Comparison of ENCODE assay signal across 10 cellular contexts in the genomic region with DNA sequence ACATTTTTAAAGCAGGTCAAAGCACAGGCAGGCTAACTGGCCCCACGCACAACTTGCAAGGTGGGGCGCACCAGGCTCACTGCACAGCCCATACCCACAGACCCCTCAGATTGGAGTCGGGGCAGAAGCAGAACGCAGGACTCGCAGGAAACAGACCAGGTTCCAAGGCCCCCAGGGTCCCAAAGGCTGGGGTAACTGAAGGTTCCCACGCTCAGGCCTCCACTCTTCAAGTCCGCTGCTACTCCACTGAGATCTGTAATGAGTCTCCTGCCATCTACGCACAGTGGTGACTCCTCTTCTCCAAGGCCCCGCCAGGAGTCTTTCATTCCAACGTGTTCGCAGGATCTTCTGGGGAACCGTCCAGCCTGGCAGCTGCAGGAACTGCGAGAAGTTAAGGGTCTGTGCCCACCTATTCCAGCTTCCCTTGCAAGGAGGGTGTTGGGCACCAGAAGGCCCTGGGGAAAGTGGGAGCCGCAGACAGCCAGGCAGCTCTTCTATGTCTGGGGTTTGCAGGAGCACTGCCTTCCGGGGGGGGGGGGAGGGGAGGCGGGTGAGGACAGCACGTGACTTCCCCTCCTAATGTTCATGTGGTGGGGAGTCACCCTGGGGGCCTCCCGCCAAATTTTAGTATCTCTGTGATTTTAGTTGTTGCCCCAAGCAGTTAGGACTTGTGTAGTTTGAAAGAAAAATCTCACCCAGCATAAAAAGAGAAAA. TPM values are rescaled to one million over a fixed set of nuclear protein-coding genes. Genes with fewer than 3 reads are reported as not detected.
DNase-seq lines count a peak whose midpoint lies in the region; ATAC-seq lines count a peak whose summit lies in the region.
"Had no signal": no experiment of that assay in that cellular context is flagged by ENCODE, and none has a peak within 500 bp of the region (broad histone marks: within the 10 kb centered on the region; RNA-seq: fewer than 3 reads in every experiment).

No MANE protein-coding gene starts in this region.

- CTCF ChIA-PET in activated naive CD4-positive, alpha-beta T cell treated with anti-CD3 and anti-CD28 coated beads, Interleukin-2, amount 10 ng/mL, durations not matched to agents 7 days and 5 days (lab: Charles Lee): interaction anchor here (1.0 to 2.0 kb wide), 3 partner anchors 51 to 68 kb away, joined by 3 to 5 read pairs (median 3); no protein-coding TSS in a partner anchor

- no peak for DNase-seq in activated naive CD4-positive, alpha-beta T cell treated with anti-CD3 and anti-CD28 coated beads, Interleukin-2, amount 10 ng/mL, durations not matched to agents 7 days and 5 days
- DNase-seq in activated naive CD4-positive, alpha-beta T cell treated with anti-CD3 and anti-CD28 coated beads, Interleukin-2, amount 50 U/mL, for 16 hours: no peak
- peak; percentile 45 for DNase-seq in activated T-cell treated with anti-CD3 and anti-CD28 coated beads, Interleukin-2, amount 50 U/mL, for 24 hours
- no peak for DNase-seq in NCI-H774 (lab: John Stamatoyannopoulos, UW)
- no peak for DNase-seq in sciatic nerve (ENCODE audit: low spot score)
- DNase-seq: NCI-H2171 treated with DMSO at 0.1 percent for 48 hours had no signal

- no peak overlapping the region for H3K9ac ChIP-seq in iPS-15b (ENCODE audit: low read depth, low read length)

- H3K4me3 ChIP-seq in iPS-15b (ENCODE audit: low read depth, low read length) (peak overlapping the region; percentile 79), thymus (ENCODE audit: low read length) (no peak overlapping the region)

- H3K4me1 ChIP-seq in iPS-15b (ENCODE audit: control insufficient read depth, insufficient read depth, low read length) (peaks cover 9% of the 10 kb centered on the region), thymus (ENCODE audit: control insufficient read depth, insufficient read depth, low read length) (peaks cover 29% of the 10 kb centered on the region)

- no peaks in the 10 kb centered on the region for H3K9me3 ChIP-seq in iPS-15b (ENCODE audit: control insufficient read depth, insufficient read depth, low read length)
- H3K9me3 ChIP-seq in thymus (ENCODE audit: control insufficient read depth): no peaks in the 10 kb centered on the region
- H3K9me3 ChIP-seq: vagina had no signal

- no peaks in the 10 kb centered on the region for H3K27me3 ChIP-seq in iPS-15b (ENCODE audit: control insufficient read depth, insufficient read depth, low read length)
- no peaks in the 10 kb centered on the region for H3K27me3 ChIP-seq in thymus (ENCODE audit: control insufficient read depth, insufficient read depth)
- H3K27me3 ChIP-seq: vagina had no signal

- H3K36me3 ChIP-seq in iPS-15b (ENCODE audit: control insufficient read depth, insufficient read depth, low read length) (no peaks in the 10 kb centered on the region), thymus (ENCODE audit: control insufficient read depth, insufficient read depth) (peaks cover 6% of the 10 kb centered on the region)
- H3K36me3 ChIP-seq: vagina had no signal

- H3K36me3 Mint-ChIP-seq in activated naive CD4-positive, alpha-beta T cell treated with anti-CD3 and anti-CD28 coated beads, Interleukin-2, amount 10 ng/mL, durations not matched to agents 7 days and 5 days: peaks cover 11% of the 10 kb centered on the region
- peaks cover 16% of the 10 kb centered on the region for H3K36me3 Mint-ChIP-seq in activated T-cell treated with anti-CD3 and anti-CD28 coated beads, Interleukin-2, amount 50 U/mL, for 24 hours (ENCODE audit: low read depth)

- WGBS in thymus: 60% methylated on average over 18 of the region's 18 CpGs

- peak overlapping the region; percentile 63 for H3K27ac Mint-ChIP-seq in activated naive CD4-positive, alpha-beta T cell treated with anti-CD3 and anti-CD28 coated beads, Interleukin-2, amount 10 ng/mL, durations not matched to agents 7 days and 5 days
- H3K27ac Mint-ChIP-seq in activated T-cell treated with anti-CD3 and anti-CD28 coated beads, Interleukin-2, amount 50 U/mL, for 24 hours: peak overlapping the region; percentile 93

- H3K27me3 Mint-ChIP-seq in activated naive CD4-positive, alpha-beta T cell treated with anti-CD3 and anti-CD28 coated beads, Interleukin-2, amount 10 ng/mL, durations not matched to agents 7 days and 5 days: peaks cover 18% of the 10 kb centered on the region
- no peaks in the 10 kb centered on the region for H3K27me3 Mint-ChIP-seq in activated T-cell treated with anti-CD3 and anti-CD28 coated beads, Interleukin-2, amount 50 U/mL, for 24 hours

- peak overlapping the region; percentile 19 for H3K27ac ChIP-seq in thymus (ENCODE audit: low read depth)

- ATAC-seq in HG03342 (IDR thresholded peaks at IDR 0.05; ENCODE audit: unreplicated experiment) (no peak), sciatic nerve (no peak)

- H3K4me1 Mint-ChIP-seq in activated naive CD4-positive, alpha-beta T cell treated with anti-CD3 and anti-CD28 coated beads, Interleukin-2, amount 10 ng/mL, durations not matched to agents 7 days and 5 days: peaks cover 35% of the 10 kb centered on the region
- H3K4me1 Mint-ChIP-seq in activated T-cell treated with anti-CD3 and anti-CD28 coated beads, Interleukin-2, amount 50 U/mL, for 24 hours (ENCODE audit: low read depth): peaks cover 32% of the 10 kb centered on the region

- peak overlapping the region; percentile 83 for H3K4me3 Mint-ChIP-seq in activated naive CD4-positive, alpha-beta T cell treated with anti-CD3 and anti-CD28 coated beads, Interleukin-2, amount 10 ng/mL, durations not matched to agents 7 days and 5 days
- peak overlapping the region; percentile 83 for H3K4me3 Mint-ChIP-seq in activated T-cell treated with anti-CD3 and anti-CD28 coated beads, Interleukin-2, amount 50 U/mL, for 24 hours

- H3K9me3 Mint-ChIP-seq in activated naive CD4-positive, alpha-beta T cell treated with anti-CD3 and anti-CD28 coated beads, Interleukin-2, amount 10 ng/mL, durations not matched to agents 7 days and 5 days: peaks cover 3% of the 10 kb centered on the region
- H3K9me3 Mint-ChIP-seq in activated T-cell treated with anti-CD3 and anti-CD28 coated beads, Interleukin-2, amount 50 U/mL, for 24 hours: no peaks in the 10 kb centered on the region

- intact Hi-C loops in sciatic nerve (cut with DNase I): loop anchor here (10.0 kb wide), 1 partner anchor 57 kb away; a partner anchor contains a TSS

RNA-seq across cellular contexts. Expression of a gene that starts 2.0 kb away (rescaled TPM):
- polyA plus RNA-seq in thymus: 12.0 TPM
- 20.1 TPM for total RNA-seq in sciatic nerve

RNA-seq across cellular contexts. Expression of a gene that starts 54.6 kb away (rescaled TPM):
- 23.1 TPM for polyA plus RNA-seq in thymus
- total RNA-seq in sciatic nerve: 26.5 TPM
